Comparison of ENCODE assay signal across 11 cellular contexts in the genomic region with DNA sequence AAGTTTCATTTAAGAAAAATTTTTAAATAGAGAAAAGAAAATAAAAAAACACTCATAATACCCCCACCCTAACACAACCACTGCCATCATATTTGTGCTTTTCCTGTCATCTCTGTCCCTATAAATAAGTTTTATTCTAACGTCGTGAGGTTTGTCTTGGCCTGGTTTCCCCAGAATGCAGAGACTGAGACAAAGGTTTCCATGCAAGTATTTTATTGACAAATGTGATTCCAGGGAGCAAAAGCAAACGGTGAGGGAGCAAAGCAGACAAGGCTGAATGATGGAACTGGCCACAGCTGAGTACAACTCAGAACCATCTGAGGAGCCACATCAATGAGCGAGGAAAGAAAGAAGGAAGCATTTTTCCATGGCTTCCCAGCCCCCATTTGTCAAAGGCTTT.
"Had no signal": no experiment of that assay in that cellular context is flagged by ENCODE, and none has a peak within 500 bp of the region (broad histone marks: within the 10 kb centered on the region; RNA-seq: fewer than 3 reads in every experiment).

No MANE protein-coding gene starts in this region.

- H3K4me2 ChIP-seq: GM23338 had no signal

- DNase-seq: GM23248, GOT3, H7, H9, HCEC 1CT, HFFc6 had no signal

- H3K27ac ChIP-seq: GM23248 had no signal

- FAIRE-seq: H1, H54 had no signal

- H3K9ac ChIP-seq: GM23248 had no signal

- H3K9me3 ChIP-seq: HAP-1 had no signal

- H3K4me3 ChIP-seq: GM23248, GM23338, HAP-1 had no signal

- ATAC-seq: GM23338, HCT116 had no signal

- H3K4me1 ChIP-seq: HAP-1 had no signal

- H3K36me3 ChIP-seq: HAP-1 had no signal

- H2AFZ ChIP-seq: GM23248, GM23338 had no signal
